8 cellular contexts compared by ENCODE assay signal in the genomic region with DNA sequence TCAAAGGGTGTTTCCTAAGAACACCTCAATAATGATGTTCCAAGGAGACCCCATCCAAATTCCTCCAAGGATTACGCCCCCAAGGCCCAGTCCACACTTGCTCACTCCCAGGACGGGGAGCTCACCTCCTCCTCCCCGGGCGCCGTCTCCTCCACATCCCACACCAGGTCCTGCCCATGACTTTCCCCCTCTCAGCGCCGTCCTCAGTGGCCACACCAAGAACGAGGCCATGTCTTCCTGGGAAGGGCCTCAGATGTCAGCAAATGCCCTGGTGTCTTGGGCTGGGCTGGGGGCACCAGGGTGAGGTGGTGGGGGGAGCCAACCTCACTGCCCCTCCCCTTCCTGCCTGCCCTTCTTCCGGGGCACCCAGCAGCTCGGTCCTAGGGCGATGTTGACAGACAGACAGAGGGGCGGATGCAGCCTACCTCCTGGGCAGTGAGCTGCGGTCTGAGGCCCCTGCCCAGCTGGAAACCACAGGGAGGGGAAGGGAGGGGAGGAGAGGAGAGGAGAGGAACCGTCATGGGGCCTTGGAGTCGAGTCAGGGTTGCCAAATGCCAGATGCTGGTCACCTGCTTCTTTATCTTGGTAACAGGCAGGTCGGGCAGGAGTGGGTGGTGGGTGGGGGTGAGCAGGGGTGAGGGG. TPM values are rescaled to one million over a fixed set of nuclear protein-coding genes. Genes with fewer than 3 reads are reported as not detected.
DNase-seq lines count a peak whose midpoint lies in the region; ATAC-seq and TF ChIP-seq lines count a peak whose summit lies in the region.

A gene (minus strand): TSS at position 288 of the 642 bp plus-strand sequence. CDS start 110 bp downstream, at position 178.
A gene with protein sequence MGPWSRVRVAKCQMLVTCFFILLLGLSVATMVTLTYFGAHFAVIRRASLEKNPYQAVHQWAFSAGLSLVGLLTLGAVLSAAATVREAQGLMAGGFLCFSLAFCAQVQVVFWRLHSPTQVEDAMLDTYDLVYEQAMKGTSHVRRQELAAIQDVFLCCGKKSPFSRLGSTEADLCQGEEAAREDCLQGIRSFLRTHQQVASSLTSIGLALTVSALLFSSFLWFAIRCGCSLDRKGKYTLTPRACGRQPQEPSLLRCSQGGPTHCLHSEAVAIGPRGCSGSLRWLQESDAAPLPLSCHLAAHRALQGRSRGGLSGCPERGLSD (plus strand): TSS at position 383 of the 642 bp plus-strand sequence. CDS start 137 bp downstream, at position 520.

- peak; percentile 57 for DNase-seq in NK-92 treated with Interleukin-12 subunit alpha and Interleukin-12 subunit beta, amount 100 ng/mL, for 24 hours (lab: John Stamatoyannopoulos, UW)
- no peak for DNase-seq in NK-92 (lab: John Stamatoyannopoulos, UW; ENCODE audit: unreplicated experiment)
- peak in 3 of 5 experiments; percentile 47 to 84 (median 72) for DNase-seq in T-helper 2 cell
- DNase-seq in colonic mucosa, result peak; percentile 25
- no peak for DNase-seq in neuronal stem cell (ENCODE audit: low spot score)
- DNase-seq in hepatic stellate cell (ENCODE audit: low spot score), result no peak
- DNase-seq in NCI-H1436 treated with DMSO at 0.1 percent for 48 hours (lab: John Stamatoyannopoulos, UW), result no peak

- no peak within 1 kb of the TSS for H2AFZ ChIP-seq in neuronal stem cell (ENCODE audit: low read length)

- H3K79me1 ChIP-seq in neuronal stem cell (ENCODE audit: low read depth, low read length), result peaks cover 3% of the 10 kb centered on the region

- H2AK5ac ChIP-seq in neuronal stem cell (ENCODE audit: low read depth, low read length), result peak within 1 kb of the TSS; percentile 98

- no peaks in the 10 kb centered on the region for H3K27me3 ChIP-seq in colonic mucosa
- H3K27me3 ChIP-seq in neuronal stem cell (ENCODE audit: control insufficient read depth in 3 of 3, insufficient read depth in 3 of 3, low read depth in 1 of 3, low read length in 3 of 3), result no peaks in the 10 kb centered on the region

- H2BK12ac ChIP-seq in neuronal stem cell (ENCODE audit: low read length), result peak within 1 kb of the TSS; percentile 94

- H2BK15ac ChIP-seq in neuronal stem cell (ENCODE audit: low read length), result peak within 1 kb of the TSS; percentile 96

- H3K4ac ChIP-seq in neuronal stem cell (ENCODE audit: low read length), result no peak within 1 kb of the TSS

- H2BK120ac ChIP-seq in neuronal stem cell (ENCODE audit: low read depth, low read length), result peak within 1 kb of the TSS; percentile 81

- no peak within 1 kb of the TSS for H4K91ac ChIP-seq in neuronal stem cell (ENCODE audit: low read depth, low read length, poor library complexity)

- H3K14ac ChIP-seq in neuronal stem cell (ENCODE audit: low read length), result peak within 1 kb of the TSS; percentile 94

- H3K4me1 ChIP-seq in colonic mucosa (peaks cover 3% of the 10 kb centered on the region), neuronal stem cell (ENCODE audit: control insufficient read depth in 2 of 2, insufficient read depth in 1 of 2, low read depth in 1 of 2, low read length in 2 of 2) (peaks cover 5 to 7% of the 10 kb centered on the region in 2 donors)

- no CpG with 5 or more reads among the region's 16 CpGs for whole genome bisulfite sequencing in neuronal stem cell (ENCODE audit: extremely low coverage in 2 of 2, insufficient read length in 2 of 2, insufficient replicate concordance in 1 of 2), 2 donors

- TF ChIP-seq CTCF in colonic mucosa (IDR thresholded peaks at IDR 0.05), result no peak

- peak within 1 kb of the TSS; percentile 32 to 50 for H3K9ac ChIP-seq in colonic mucosa (ENCODE audit: low read depth in 2 of 2, low read length in 2 of 2)
- no peak within 1 kb of the TSS for H3K9ac ChIP-seq in neuronal stem cell (ENCODE audit: low read depth, low read length, poor library complexity)

- H3K27ac ChIP-seq in colonic mucosa (no peak within 1 kb of the TSS), neuronal stem cell (replicated peaks; ENCODE audit: low read length) (no peak within 1 kb of the TSS)

- H3K18ac ChIP-seq in neuronal stem cell (ENCODE audit: low read length), result peak within 1 kb of the TSS; percentile 83

- H3K4me2 ChIP-seq in neuronal stem cell (ENCODE audit: insufficient read depth, low read length, poor library complexity, severe bottlenecking), result no peak within 1 kb of the TSS

- no peak for ATAC-seq in HG03442 (IDR thresholded peaks at IDR 0.05; ENCODE audit: unreplicated experiment)

- H3K9me3 ChIP-seq in colonic mucosa, result no peaks in the 10 kb centered on the region
- no peaks in the 10 kb centered on the region for H3K9me3 ChIP-seq in neuronal stem cell (replicated peaks in 1 of 2; ENCODE audit: control insufficient read depth in 2 of 2, insufficient read depth in 1 of 2, low read depth in 1 of 2, low read length in 2 of 2)

- intact Hi-C loops in colonic mucosa (cut with DNase I), result no loop called here

- H3K4me3 ChIP-seq in colonic mucosa (peak within 1 kb of the TSS; percentile 13), neuronal stem cell (ENCODE audit: low read length in 2 of 2) (no peak within 1 kb of the TSS)

- peak within 1 kb of the TSS; percentile 87 for H2BK5ac ChIP-seq in neuronal stem cell (ENCODE audit: low read length)

- H3K23ac ChIP-seq in neuronal stem cell (ENCODE audit: low read depth, low read length, poor library complexity), result peak within 1 kb of the TSS; percentile 89

- H4K8ac ChIP-seq in neuronal stem cell (ENCODE audit: low read depth, low read length), result peak within 1 kb of the TSS; percentile 74

- no peaks in the 10 kb centered on the region for H3K36me3 ChIP-seq in colonic mucosa
- no peaks in the 10 kb centered on the region for H3K36me3 ChIP-seq in neuronal stem cell (replicated peaks in 1 of 2; ENCODE audit: control insufficient read depth in 2 of 2, insufficient read depth in 2 of 2, low read length in 2 of 2)

RNA-seq across cellular contexts. Expression of the first gene that starts in this region (rescaled TPM):
- under 1 TPM; 0.11 to 0.52 TPM for total RNA-seq in colonic mucosa
- not detected for polyA plus RNA-seq in neuronal stem cell (2013, experiment 1 of 2)
- polyA plus RNA-seq in neuronal stem cell (2013, experiment 2 of 2), result not detected

RNA-seq across cellular contexts. Expression of the second gene that starts in this region (rescaled TPM):
- total RNA-seq in colonic mucosa, result under 1 TPM; 0.40 to 0.62 TPM
- polyA plus RNA-seq in neuronal stem cell (2013, experiment 1 of 2), result not detected
- 0.01 TPM for polyA plus RNA-seq in neuronal stem cell (2013, experiment 2 of 2)

Comparison
In these comparisons a context has a peak if more than half of its experiments do, and no peak if none do; other contexts are left out.
1. DNase-seq: peak in NK-92 treated with Interleukin-12 subunit alpha and Interleukin-12 subunit beta, amount 100 ng/mL, for 24 hours (single experiment) and T-helper 2 cell (3 of 5); none in NK-92 (single experiment), neuronal stem cell (single experiment), hepatic stellate cell (single experiment) and NCI-H1436 treated with DMSO at 0.1 percent for 48 hours (single experiment).
2. Peak in DNase-seq, H3K4me3 ChIP-seq and H3K9ac ChIP-seq in colonic mucosa; RNA of the genes that start here not detected or under 1 TPM.